Comparison of ENCODE assay signal across 7 cellular contexts in genomic region chr4:94841166-94841863, GRCh38.
DNase-seq lines count a peak whose midpoint lies in the region; ATAC-seq and TF ChIP-seq lines count a peak whose summit lies in the region.
"Not testable (repeated sequence)": the region's sequence is repeated elsewhere in the genome, so short reads cannot be mapped to it uniquely, and the experiment has no call there.

No MANE protein-coding gene starts in this region.

- not testable (repeated sequence) for TF ChIP-seq CTCF in BE2C (IDR thresholded peaks at IDR 0.05; ENCODE audit: low read depth, low read length); DND-41 (IDR thresholded peaks at IDR 0.05; ENCODE audit: borderline replicate concordance, extremely low read depth, low read length, poor library complexity, severe bottlenecking); HEK293 (tag by site-specific recombination; IDR thresholded peaks at IDR 0.05); Panc1 (IDR thresholded peaks at IDR 0.05); endodermal cell (conservative IDR thresholded peaks at IDR 0.05); nephron progenitor cell (IDR thresholded peaks at IDR 0.05)

- peak overlapping the region; percentile 43 for H3K4me3 Mint-ChIP-seq in endodermal cell
- peak overlapping the region; percentile 13 for H3K4me3 Mint-ChIP-seq in nephron progenitor cell

- CTCF ChIA-PET in HEK293 (lab: Yijun Ruan, JAX); Panc1 (lab: Charles Lee): not testable (repeated sequence)

- intact Hi-C loops in Panc1 (cut with micrococcal nuclease; ENCODE audit: unreplicated experiment) = not testable (repeated sequence)

- not testable (repeated sequence) for H3K9me3 ChIP-seq in BE2C; DND-41 (ENCODE audit: insufficient read depth, low read length, severe bottlenecking); HEK293 (ENCODE audit: control insufficient read depth, insufficient read depth, low read depth, low read length); Panc1 (ENCODE audit: control insufficient read depth, insufficient read depth, low read depth, low read length); endodermal cell (ENCODE audit: control insufficient read depth, low read length)

- H3K27me3 Mint-ChIP-seq in endodermal cell (ENCODE audit: insufficient read depth) = peaks cover 11% of the 10 kb centered on the region
- not testable (repeated sequence) for H3K27me3 Mint-ChIP-seq in nephron progenitor cell (ENCODE audit: low read depth, poor library complexity)

- not testable (repeated sequence) for H3K79me2 ChIP-seq in DND-41 (ENCODE audit: insufficient read depth, low read length)

- H3K9ac ChIP-seq in DND-41 (ENCODE audit: low read depth, low read length); endodermal cell (ENCODE audit: extremely low read depth, low read length, poor library complexity, severe bottlenecking): not testable (repeated sequence)

- not testable (repeated sequence) for H3K4me2 ChIP-seq in DND-41 (ENCODE audit: insufficient read depth, low read length)

- not testable (repeated sequence) for H3K36me3 ChIP-seq in BE2C; DND-41 (ENCODE audit: insufficient read depth, low read length); HEK293 (ENCODE audit: control insufficient read depth in 2 of 2, insufficient read depth in 1 of 2, low read length in 2 of 2); Panc1 (ENCODE audit: control insufficient read depth, insufficient read depth, low read length); endodermal cell (ENCODE audit: control insufficient read depth, insufficient read depth, low read length)

- H3K4me1 Mint-ChIP-seq in endodermal cell = not testable (repeated sequence)
- H3K4me1 Mint-ChIP-seq in nephron progenitor cell = peaks cover 24% of the 10 kb centered on the region

- peak overlapping the region; percentile 81 for H3K27ac Mint-ChIP-seq in endodermal cell
- H3K27ac Mint-ChIP-seq in nephron progenitor cell = peak overlapping the region; percentile 73

- H3K36me3 Mint-ChIP-seq in endodermal cell (ENCODE audit: low read depth) = not testable (repeated sequence)
- H3K36me3 Mint-ChIP-seq in nephron progenitor cell (ENCODE audit: low read depth) = peaks cover 18% of the 10 kb centered on the region

- 82 to 92% methylated on average over 7 to 27 of the region's 29 CpGs for whole genome bisulfite sequencing in endodermal cell (ENCODE audit: insufficient coverage in 1 of 2, insufficient read length in 1 of 2), 2 experiments

- not testable (repeated sequence) for H3K4me3 ChIP-seq in BE2C (ENCODE audit: low read depth, low read length); DND-41 (ENCODE audit: low read depth in 1 of 2, low read length in 2 of 2); HEK293 (ENCODE audit: low read depth, low read length); endodermal cell (ENCODE audit: low read length)
- H3K4me3 ChIP-seq in Panc1 (ENCODE audit: low read depth in 2 of 2, low read length in 2 of 2) = peak overlapping the region; percentile 11 to 20; a peak in 3 of 4 replicates

- not testable (repeated sequence) for H3K27ac ChIP-seq in DND-41 (ENCODE audit: low read length); HEK293 (ENCODE audit: extremely low read depth, low read depth, low read length); Panc1 (ENCODE audit: low read length); endodermal cell (ENCODE audit: low read depth, low read length)

- H3K9me3 Mint-ChIP-seq in endodermal cell (peaks cover 18% of the 10 kb centered on the region), nephron progenitor cell (peaks cover 30% of the 10 kb centered on the region)

- H3K4me1 ChIP-seq in BE2C; HEK293 (ENCODE audit: control insufficient read depth, insufficient read depth, low read length); Panc1 (ENCODE audit: control insufficient read depth, insufficient read depth, low read length); endodermal cell (ENCODE audit: control insufficient read depth, insufficient read depth, low read length): not testable (repeated sequence)
- H3K4me1 ChIP-seq in DND-41 (ENCODE audit: insufficient read depth, low read length) = peaks cover 22% of the 10 kb centered on the region

- POLR2A ChIA-PET in HEK293 (lab: Yijun Ruan, JAX); Panc1 (lab: Charles Lee): not testable (repeated sequence)

- not testable (repeated sequence) for ATAC-seq in DND-41 (ENCODE audit: insufficient read depth, low read depth); Panc1

- DNase-seq in BE2C = peak; percentile 13
- DNase-seq in DND-41 = peak; percentile 68
- peak; percentile 20 for DNase-seq in NCI-H460 (ENCODE audit: extremely low read depth, low read depth)
- not testable (repeated sequence) for DNase-seq in Panc1 (ENCODE audit: low read depth, low spot score); endodermal cell; nephron progenitor cell

- in situ Hi-C loops in Panc1 (cut with HindIII; ENCODE audit: low pct_unique_long_range_greater_than_20kb, low sequenced_read_pairs) = not testable (repeated sequence)

- not testable (repeated sequence) for BruUV-seq in Panc1 (replicated peaks; lab: Mats Ljungman, UMichigan)

- H2AFZ ChIP-seq in DND-41 (ENCODE audit: low read depth, low read length) = 0 out of 2 replicates have a peak overlapping the region, but pooled peaks have one; percentile 33

- H4K20me1 ChIP-seq in DND-41 (ENCODE audit: insufficient read depth, low read length) = not testable (repeated sequence)

- H3K27me3 ChIP-seq in BE2C; DND-41 (ENCODE audit: insufficient read depth, low read length, poor library complexity); Panc1 (ENCODE audit: control insufficient read depth, insufficient read depth, low read length): not testable (repeated sequence)
- H3K27me3 ChIP-seq in endodermal cell (ENCODE audit: control insufficient read depth, insufficient read depth, low read length, poor library complexity, severe bottlenecking) = peaks cover 20% of the 10 kb centered on the region

TF ChIP-seq in HEK293, 187 proteins besides CTCF, POLR2A, EP300 and RAD21 (continues in another document):
- TF ChIP-seq ZXDB (tag by site-specific recombination; IDR thresholded peaks at IDR 0.05) = 0 out of 2 replicates have a peak, but pooled peaks have one; percentile 20
- TF ChIP-seq YY1 (tag by site-specific recombination; IDR thresholded peaks at IDR 0.05) = peak; percentile 67; the same call in 1 of the 2 replicates
- TF ChIP-seq IKZF3 (tag by site-specific recombination; IDR thresholded peaks at IDR 0.05) = peak; percentile 70
- peak; percentile 63; the same call in 1 of the 2 replicates for TF ChIP-seq ZBTB48 (tag by site-specific recombination; IDR thresholded peaks at IDR 0.05)
- TF ChIP-seq ZNF629 (tag by site-specific recombination; IDR thresholded peaks at IDR 0.05) = 0 out of 2 replicates have a peak, but pooled peaks have one; percentile 16
- peak; percentile 13 for TF ChIP-seq ZBTB26 (tag by site-specific recombination; optimal IDR thresholded peaks at IDR 0.05)
- peak; percentile 54 for TF ChIP-seq GLIS2 (tag by site-specific recombination; IDR thresholded peaks at IDR 0.05)
- peak; percentile 35; the same call in 1 of the 2 replicates for TF ChIP-seq KLF8 (tag by site-specific recombination; IDR thresholded peaks at IDR 0.05)
- TF ChIP-seq EGR2 (tag by site-specific recombination; IDR thresholded peaks at IDR 0.05; ENCODE audit: low read depth) = peak; percentile 6; the same call in 1 of the 2 replicates
- TF ChIP-seq FEZF1 (tag by site-specific recombination; IDR thresholded peaks at IDR 0.05) = peak; percentile 47; the same call in 1 of the 2 replicates
- TF ChIP-seq ZBTB8A (tag by site-specific recombination; IDR thresholded peaks at IDR 0.05) = peak; percentile 20; the same call in 1 of the 2 replicates
- peak; percentile 17; the same call in 1 of the 2 replicates for TF ChIP-seq ZIC2 (tag by site-specific recombination; IDR thresholded peaks at IDR 0.05)
- 0 out of 2 replicates have a peak, but pooled peaks have one; percentile 44 for TF ChIP-seq ZNF501 (tag by site-specific recombination; IDR thresholded peaks at IDR 0.05)
- peak; percentile 53; the same call in 1 of the 2 replicates for TF ChIP-seq ZSCAN30 (tag by site-specific recombination; IDR thresholded peaks at IDR 0.05)
- TF ChIP-seq SP7 (tag by site-specific recombination; IDR thresholded peaks at IDR 0.05) = peak; percentile 44; the same call in 1 of the 2 replicates
- peak; percentile 25; the same call in 1 of the 2 replicates for TF ChIP-seq ZEB2 (tag by site-specific recombination; IDR thresholded peaks at IDR 0.05)
- 0 out of 2 replicates have a peak, but pooled peaks have one; percentile 21 for TF ChIP-seq ZNF391 (tag by site-specific recombination; IDR thresholded peaks at IDR 0.05; ENCODE audit: borderline replicate concordance, low read depth)
- TF ChIP-seq ZFP69B (tag by site-specific recombination; IDR thresholded peaks at IDR 0.05) = 0 out of 2 replicates have a peak, but pooled peaks have one; percentile 32
- TF ChIP-seq ZBTB17 (tag by site-specific recombination; IDR thresholded peaks at IDR 0.05) = peak; percentile 31; the same call in 1 of the 2 replicates
- peak; percentile 64 for TF ChIP-seq ZNF341 (tag by site-specific recombination; IDR thresholded peaks at IDR 0.05; ENCODE audit: low read depth)
